In genomic region chrX:152637649-152638442, GRCh38 we compare ENCODE assay signal across 10 cellular contexts. TPM values are rescaled to one million over a fixed set of nuclear protein-coding genes. Genes with fewer than 3 reads are reported as not detected.
A peak's percentile ranks its signal among the peaks of the same experiment; 100 is the strongest.
DNase-seq lines count a peak whose midpoint lies in the region; ATAC-seq, FAIRE-seq and TF ChIP-seq lines count a peak whose summit lies in the region.
"Had no signal": no experiment of that assay in that cellular context is flagged by ENCODE, and none has a peak within 500 bp of the region (broad histone marks: within the 10 kb centered on the region; RNA-seq: fewer than 3 reads in every experiment).

TSS of gene GABRQ (plus strand) at chrX:152637895. CDS start at chrX:152638203, 308 bp downstream.

- no peak within 1 kb of the TSS for H3K4me3 Mint-ChIP-seq in activated CD4-positive, alpha-beta memory T cell treated with anti-CD3 and anti-CD28 coated beads for 36 hours
- H3K4me3 Mint-ChIP-seq in activated CD4-positive, alpha-beta memory T cell treated with anti-CD3 and anti-CD28 coated beads, Interleukin-2, amount 10 ng/mL, durations not matched to agents 7 days and 5 days = no peak within 1 kb of the TSS
- H3K4me3 Mint-ChIP-seq in progenitor cell of endocrine pancreas (ENCODE audit: low read depth) = peak within 1 kb of the TSS; percentile 52

- H3K27ac Mint-ChIP-seq in activated CD4-positive, alpha-beta memory T cell treated with anti-CD3 and anti-CD28 coated beads for 36 hours = no peak within 1 kb of the TSS
- no peak within 1 kb of the TSS for H3K27ac Mint-ChIP-seq in activated CD4-positive, alpha-beta memory T cell treated with anti-CD3 and anti-CD28 coated beads, Interleukin-2, amount 10 ng/mL, durations not matched to agents 7 days and 5 days
- no peak within 1 kb of the TSS for H3K27ac Mint-ChIP-seq in progenitor cell of endocrine pancreas

- TF ChIP-seq CTCF in progenitor cell of endocrine pancreas (IDR thresholded peaks at IDR 0.05; ENCODE audit: unreplicated experiment) = no peak

- no peak for ATAC-seq in HG03139 (IDR thresholded peaks at IDR 0.05; ENCODE audit: unreplicated experiment)

- intact Hi-C loops in activated CD4-positive, alpha-beta memory T cell treated with anti-CD3 and anti-CD28 coated beads for 36 hours (cut with micrococcal nuclease) = loop anchor here (5.0 kb wide), 1 partner anchor 886 kb away; no protein-coding TSS in a partner anchor

- CTCF ChIA-PET in activated CD4-positive, alpha-beta memory T cell treated with anti-CD3 and anti-CD28 coated beads for 36 hours (lab: Charles Lee) = no interaction called here
- CTCF ChIA-PET in activated CD4-positive, alpha-beta memory T cell treated with anti-CD3 and anti-CD28 coated beads, Interleukin-2, amount 10 ng/mL, durations not matched to agents 7 days and 5 days (lab: Charles Lee) = no interaction called here

- no peaks in the 10 kb centered on the region for H3K36me3 Mint-ChIP-seq in activated CD4-positive, alpha-beta memory T cell treated with anti-CD3 and anti-CD28 coated beads for 36 hours
- H3K36me3 Mint-ChIP-seq in activated CD4-positive, alpha-beta memory T cell treated with anti-CD3 and anti-CD28 coated beads, Interleukin-2, amount 10 ng/mL, durations not matched to agents 7 days and 5 days (ENCODE audit: low read depth) = no peaks in the 10 kb centered on the region
- H3K36me3 Mint-ChIP-seq in progenitor cell of endocrine pancreas (ENCODE audit: insufficient read depth) = no peaks in the 10 kb centered on the region

- peaks cover 15% of the 10 kb centered on the region for H3K27me3 Mint-ChIP-seq in activated CD4-positive, alpha-beta memory T cell treated with anti-CD3 and anti-CD28 coated beads for 36 hours
- H3K27me3 Mint-ChIP-seq in activated CD4-positive, alpha-beta memory T cell treated with anti-CD3 and anti-CD28 coated beads, Interleukin-2, amount 10 ng/mL, durations not matched to agents 7 days and 5 days = peaks cover 23% of the 10 kb centered on the region
- H3K27me3 Mint-ChIP-seq in progenitor cell of endocrine pancreas = peaks cover 42% of the 10 kb centered on the region

- no peaks in the 10 kb centered on the region for H3K4me1 Mint-ChIP-seq in activated CD4-positive, alpha-beta memory T cell treated with anti-CD3 and anti-CD28 coated beads for 36 hours (ENCODE audit: low read depth)
- H3K4me1 Mint-ChIP-seq in activated CD4-positive, alpha-beta memory T cell treated with anti-CD3 and anti-CD28 coated beads, Interleukin-2, amount 10 ng/mL, durations not matched to agents 7 days and 5 days = no peaks in the 10 kb centered on the region
- no peaks in the 10 kb centered on the region for H3K4me1 Mint-ChIP-seq in progenitor cell of endocrine pancreas (ENCODE audit: low read depth)

- FAIRE-seq in urothelium cell line (lab: Jason Lieb, UNC) = no peak
- FAIRE-seq: islet of Langerhans had no signal

- POLR2A ChIA-PET in activated CD4-positive, alpha-beta memory T cell treated with anti-CD3 and anti-CD28 coated beads for 36 hours (lab: Charles Lee) = no interaction called here
- POLR2A ChIA-PET in activated CD4-positive, alpha-beta memory T cell treated with anti-CD3 and anti-CD28 coated beads, Interleukin-2, amount 10 ng/mL, durations not matched to agents 7 days and 5 days (lab: Charles Lee) = no interaction called here

- TF ChIP-seq POLR2A in erythroblast (IDR thresholded peaks at IDR 0.05; ENCODE audit: low read length) = no peak

- peak; percentile 17 for DNase-seq in activated CD4-positive, alpha-beta memory T cell treated with anti-CD3 and anti-CD28 coated beads for 36 hours
- no peak for DNase-seq in activated CD4-positive, alpha-beta memory T cell treated with anti-CD3 and anti-CD28 coated beads, Interleukin-2, amount 10 ng/mL, durations not matched to agents 7 days and 5 days
- DNase-seq in NCI-H69 (lab: John Stamatoyannopoulos, UW) = peak; percentile 91
- peak; percentile 35 to 57 for DNase-seq in erythroblast (lab: John Stamatoyannopoulos, UW)
- peak; percentile 40 for DNase-seq in progenitor cell of endocrine pancreas (ENCODE audit: low spot score, unreplicated experiment)
- DNase-seq in urothelium cell line (ENCODE audit: low spot score) = no peak
- DNase-seq in UCSD-AML1 (lab: John Stamatoyannopoulos, UW; ENCODE audit: unreplicated experiment) = no peak

- H3K9me3 Mint-ChIP-seq in activated CD4-positive, alpha-beta memory T cell treated with anti-CD3 and anti-CD28 coated beads for 36 hours = no peaks in the 10 kb centered on the region
- H3K9me3 Mint-ChIP-seq in activated CD4-positive, alpha-beta memory T cell treated with anti-CD3 and anti-CD28 coated beads, Interleukin-2, amount 10 ng/mL, durations not matched to agents 7 days and 5 days = no peaks in the 10 kb centered on the region
- peaks cover 11% of the 10 kb centered on the region for H3K9me3 Mint-ChIP-seq in progenitor cell of endocrine pancreas (ENCODE audit: low read depth)

RNA-seq across cellular contexts. Expression of gene GABRQ, which starts in this region (rescaled TPM):
- not detected for total RNA-seq in activated CD4-positive, alpha-beta memory T cell treated with anti-CD3 and anti-CD28 coated beads for 36 hours
- not detected for total RNA-seq in activated CD4-positive, alpha-beta memory T cell treated with anti-CD3 and anti-CD28 coated beads, Interleukin-2, amount 10 ng/mL, durations not matched to agents 7 days and 5 days
- total RNA-seq in progenitor cell of endocrine pancreas = 0.10 and 0.18 TPM in 2 replicates
- total RNA-seq: upper lobe of left lung had no signal

Comparison
In these comparisons a context has a peak if more than half of its experiments do, and no peak if none do; other contexts are left out.
1. Peak in DNase-seq in activated CD4-positive, alpha-beta memory T cell treated with anti-CD3 and anti-CD28 coated beads for 36 hours; RNA of the gene not detected or under 1 TPM.
2. Peak in DNase-seq in progenitor cell of endocrine pancreas; RNA of the gene not detected or under 1 TPM.
3. DNase-seq: peak in NCI-H69 (single experiment) and erythroblast (2 of 2); none in activated CD4-positive, alpha-beta memory T cell treated with anti-CD3 and anti-CD28 coated beads, Interleukin-2, amount 10 ng/mL, durations not matched to agents 7 days and 5 days (single experiment), urothelium cell line (single experiment) and UCSD-AML1 (single experiment).